1 cellular context compared by ENCODE assay signal in genomic region chr7:23597064-23597907, GRCh38.
TF ChIP-seq lines count a peak whose summit lies in the region.

CCDC126 (plus strand) TSS chr7:23597382; CDS start chr7:23611316, 13,934 bp downstream.

TF ChIP-seq in HepG2, 621 proteins besides CTCF, POLR2A, EP300 and RAD21 (continued from another document and continues in another):
- TF ChIP-seq ZFX (CRISPR knock-in tag; IDR thresholded peaks at IDR 0.05; ENCODE audit: low read depth) (peak; percentile 83), KMT2A (CRISPR knock-in tag; IDR thresholded peaks at IDR 0.05) (peak; percentile 83), ZNF800 (CRISPR knock-in tag; IDR thresholded peaks at IDR 0.05) (peak; percentile 55; the same call in 1 of the 2 replicates), IRX3 (CRISPR knock-in tag; IDR thresholded peaks at IDR 0.05; ENCODE audit: borderline replicate concordance, low read depth) (peak; percentile 84; the same call in 1 of the 2 replicates), NR0B2 (CRISPR knock-in tag; IDR thresholded peaks at IDR 0.05) (peak; percentile 95), HMGA1 (CRISPR knock-in tag; conservative IDR thresholded peaks at IDR 0.05) (no peak), ZNF33B (CRISPR knock-in tag; IDR thresholded peaks at IDR 0.05) (0 out of 2 replicates have a peak, but pooled peaks have one; percentile 34), HNF1A (IDR thresholded peaks at IDR 0.05; ENCODE audit: low read depth) (no peak), HNF1A (CRISPR knock-in tag; IDR thresholded peaks at IDR 0.05; ENCODE audit: borderline replicate concordance) (peak; percentile 48; the same call in 1 of the 2 replicates), ZNF605 (CRISPR knock-in tag; IDR thresholded peaks at IDR 0.05) (peak; percentile 79; the same call in 1 of the 2 replicates), ZNF576 (CRISPR knock-in tag; IDR thresholded peaks at IDR 0.05) (peak; percentile 65; the same call in 1 of the 2 replicates), ZBTB40 (IDR thresholded peaks at IDR 0.05) (no peak), ZBTB40 (CRISPR knock-in tag; IDR thresholded peaks at IDR 0.05) (peak; percentile 74; the same call in 1 of the 2 replicates), ZNF652 (CRISPR knock-in tag; IDR thresholded peaks at IDR 0.05; ENCODE audit: borderline replicate concordance, low read depth) (no peak), ZFP36L2 (CRISPR knock-in tag; IDR thresholded peaks at IDR 0.05) (no peak), TRIM24 (CRISPR knock-in tag; IDR thresholded peaks at IDR 0.05) (no peak), NR3C1 (CRISPR knock-in tag; IDR thresholded peaks at IDR 0.05) (no peak), SP140L (CRISPR knock-in tag; IDR thresholded peaks at IDR 0.05; ENCODE audit: borderline replicate concordance) (peak; percentile 81; the same call in 1 of the 2 replicates), FOSL2 (CRISPR knock-in tag; IDR thresholded peaks at IDR 0.05) (peak; percentile 66), ETV5 (CRISPR knock-in tag; IDR thresholded peaks at IDR 0.05; ENCODE audit: borderline replicate concordance) (peak; percentile 79; the same call in 1 of the 2 replicates), HOXA9 (CRISPR knock-in tag; IDR thresholded peaks at IDR 0.05; ENCODE audit: borderline replicate concordance) (no peak), NFIC (IDR thresholded peaks at IDR 0.05; ENCODE audit: low read length) (no peak), ZNF558 (CRISPR knock-in tag; IDR thresholded peaks at IDR 0.05; ENCODE audit: borderline replicate concordance) (peak; percentile 89), ZNF597 (CRISPR knock-in tag; IDR thresholded peaks at IDR 0.05) (no peak), ZNF629 (CRISPR knock-in tag; conservative IDR thresholded peaks at IDR 0.05) (no peak), ZNF280B (CRISPR knock-in tag; IDR thresholded peaks at IDR 0.05; ENCODE audit: borderline replicate concordance) (peak; percentile 80), ZNF678 (CRISPR knock-in tag; IDR thresholded peaks at IDR 0.05) (0 out of 2 replicates have a peak, but pooled peaks have one; percentile 56), ELK4 (CRISPR knock-in tag; IDR thresholded peaks at IDR 0.05; ENCODE audit: borderline replicate concordance) (no peak), POLR2AphosphoS5 (IDR thresholded peaks at IDR 0.05; ENCODE audit: low read depth, low read length) (peak; percentile 59), EED (CRISPR knock-in tag; IDR thresholded peaks at IDR 0.05) (peak; percentile 35; the same call in 1 of the 2 replicates), KAT7 (CRISPR knock-in tag; IDR thresholded peaks at IDR 0.05; ENCODE audit: borderline replicate concordance) (peak; percentile 89; the same call in 1 of the 2 replicates), SIN3A (IDR thresholded peaks at IDR 0.05; ENCODE audit: borderline replicate concordance, low read depth, low read length) (peak; percentile 64; the same call in 1 of the 2 replicates), ZNF124 (CRISPR knock-in tag; IDR thresholded peaks at IDR 0.05) (peak; percentile 87; the same call in 1 of the 2 replicates), SATB2 (CRISPR knock-in tag; IDR thresholded peaks at IDR 0.05) (peak; percentile 33; the same call in 1 of the 2 replicates), ZNF816 (CRISPR knock-in tag; IDR thresholded peaks at IDR 0.05; ENCODE audit: borderline replicate concordance) (no peak), MIXL1 (CRISPR knock-in tag; IDR thresholded peaks at IDR 0.05) (no peak; the same call in 1 of the 2 replicates), PAWR (CRISPR knock-in tag; IDR thresholded peaks at IDR 0.05; ENCODE audit: borderline replicate concordance) (0 out of 2 replicates have a peak, but pooled peaks have one; percentile 55), DNMT3B (CRISPR knock-in tag; conservative IDR thresholded peaks at IDR 0.05) (peak; percentile 72; the same call in 1 of the 2 replicates), TOPORS (CRISPR knock-in tag; IDR thresholded peaks at IDR 0.05) (peak; percentile 69; the same call in 1 of the 2 replicates), FOXK1 (CRISPR knock-in tag; IDR thresholded peaks at IDR 0.05; ENCODE audit: borderline replicate concordance, low read depth) (peak; percentile 51; the same call in 1 of the 2 replicates), ZNF253 (CRISPR knock-in tag; IDR thresholded peaks at IDR 0.05; ENCODE audit: borderline replicate concordance) (no peak), ZNF546 (CRISPR knock-in tag; conservative IDR thresholded peaks at IDR 0.05) (peak; percentile 66; the same call in 1 of the 2 replicates), HNRNPUL1 (IDR thresholded peaks at IDR 0.05; ENCODE audit: low read depth, low read length) (no peak)
